1 cellular context compared by ENCODE assay signal in the genomic region with DNA sequence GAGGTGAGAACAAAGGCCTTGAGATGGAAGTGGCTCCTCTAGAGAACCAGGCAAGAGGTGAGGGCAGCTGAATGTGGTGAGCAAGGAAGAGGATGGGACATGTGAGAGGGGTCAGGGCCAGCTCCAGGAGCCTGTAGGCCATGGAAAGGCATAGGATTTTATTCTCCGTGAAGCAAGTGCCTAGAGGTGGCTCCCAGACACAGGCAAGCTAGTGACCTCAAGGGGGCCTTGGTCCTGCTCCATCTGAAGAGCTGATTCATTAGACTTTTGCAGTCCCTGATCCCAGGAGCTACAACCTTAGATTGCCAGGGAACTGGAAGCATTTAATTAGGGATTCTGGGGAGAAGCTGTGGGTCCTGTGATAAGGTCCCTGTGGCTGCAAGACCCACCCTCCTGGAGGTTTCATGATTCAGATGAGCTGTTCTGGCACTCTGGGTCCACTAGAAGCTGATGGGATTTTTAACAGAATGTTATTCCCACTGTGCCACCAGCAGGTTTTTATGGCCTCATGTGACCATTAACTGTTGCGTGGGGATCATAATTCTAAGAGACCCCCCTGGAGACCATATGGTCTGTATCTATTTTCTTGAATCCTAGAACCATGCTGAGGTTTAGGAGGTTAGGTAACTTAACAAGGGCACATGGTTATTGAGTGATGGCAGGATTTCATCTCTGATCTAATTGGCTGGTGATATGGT.
TF ChIP-seq lines count a peak whose summit lies in the region.

No MANE protein-coding gene starts in this region.

TF ChIP-seq in WTC11, 78 proteins besides CTCF, POLR2A, EP300 and RAD21:
- no peak for TF ChIP-seq TCF7 (CRISPR knock-in tag; IDR thresholded peaks at IDR 0.05; ENCODE audit: low read depth)
- TF ChIP-seq ZNF138 (CRISPR knock-in tag; conservative IDR thresholded peaks at IDR 0.05), result no peak
- TF ChIP-seq KAT7 (CRISPR knock-in tag; IDR thresholded peaks at IDR 0.05; ENCODE audit: borderline replicate concordance), result no peak
